In the genomic region with DNA sequence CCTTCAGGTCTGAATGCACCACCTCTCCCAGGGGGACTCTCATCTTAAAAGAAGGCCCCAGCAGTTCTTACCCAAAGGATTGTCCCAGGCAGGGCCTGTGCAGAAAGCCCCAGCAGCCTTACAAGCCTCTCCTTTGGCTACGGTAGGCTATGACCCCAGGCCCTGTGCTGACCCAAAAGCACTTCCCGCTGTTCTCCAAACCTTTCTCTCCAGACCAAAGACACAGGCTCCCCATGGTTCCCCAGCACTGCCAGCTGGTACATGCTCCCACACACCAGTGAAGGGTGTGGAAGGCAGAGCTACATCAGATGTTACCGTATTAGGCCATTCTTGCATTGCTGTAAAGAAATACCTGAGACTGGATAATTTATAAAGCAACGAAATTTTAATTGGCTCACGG, we compare ENCODE assay signal across 13 cellular contexts. TPM values are rescaled to one million over a fixed set of nuclear protein-coding genes. Genes with fewer than 3 reads are reported as not detected.
A peak's percentile ranks its signal among the peaks of the same experiment; 100 is the strongest.
DNase-seq lines count a peak whose midpoint lies in the region; ATAC-seq, FAIRE-seq and TF ChIP-seq lines count a peak whose summit lies in the region.
"Had no signal": no experiment of that assay in that cellular context is flagged by ENCODE, and none has a peak within 500 bp of the region (broad histone marks: within the 10 kb centered on the region; RNA-seq: fewer than 3 reads in every experiment).

No MANE protein-coding gene starts in this region.

- peaks cover 8% of the 10 kb centered on the region for H3K9me3 Mint-ChIP-seq in activated CD8-positive, alpha-beta memory T cell treated with anti-CD3 and anti-CD28 coated beads, Interleukin-2, amount 10 ng/mL, durations not matched to agents 7 days and 5 days (ENCODE audit: low read depth)
- H3K9me3 Mint-ChIP-seq in T-cell, result peaks cover 0 to 8% (median 0%) of the 10 kb centered on the region in 3 donors
- H3K9me3 Mint-ChIP-seq: type B pancreatic cell had no signal

- H3K9me3 ChIP-seq in H1 (ENCODE audit: insufficient read depth in 2 of 2, low read depth in 1 of 2, low read length in 1 of 2), result no peaks in the 10 kb centered on the region
- no peaks in the 10 kb centered on the region for H3K9me3 ChIP-seq in stomach
- H3K9me3 ChIP-seq: right lobe of liver had no signal

- POLR2A ChIA-PET in T-cell (lab: Charles Lee) (interaction anchor here in 1 of 2 donors (1.4 kb wide), 1 partner anchor 34 kb away, joined by 9 read pairs; no protein-coding TSS in a partner anchor), H1 (lab: Charles Lee; ENCODE audit: partially characterized antibody) (no interaction called here)

- WGBS in H1 (ENCODE audit: extremely low coverage in 1 of 2, insufficient coverage in 1 of 2, insufficient read length in 1 of 2, insufficient replicate concordance in 2 of 2, low coverage in 1 of 2, low lambda C conversion rate in 2 of 2, missing lambda C conversion rate in 1 of 2), 2 experiments, result 93% methylated on average over 5 of the region's 5 CpGs; no CpG with 5 or more reads in 1 of the 2 experiments
- WGBS in stomach, 5 donors, result 89 to 96% (median 90%) methylated on average over 5 of the region's 5 CpGs

- H3K36me3 ChIP-seq in H1 (ENCODE audit: control insufficient read depth in 2 of 4, insufficient read depth in 4 of 4, low read length in 3 of 4) (no peaks in the 10 kb centered on the region), stomach (no peaks in the 10 kb centered on the region)
- H3K36me3 ChIP-seq: breast epithelium, right lobe of liver had no signal

- no peak overlapping the region for H3K4me3 ChIP-seq in H1 (ENCODE audit: extremely low read depth in 1 of 4, insufficient read depth in 2 of 4, low read depth in 3 of 4, low read length in 4 of 4)
- no peak overlapping the region for H3K4me3 ChIP-seq in stomach
- H3K4me3 ChIP-seq: breast epithelium, right lobe of liver had no signal

- H3K4ac ChIP-seq in H1 (replicated peaks; ENCODE audit: insufficient read length, low read depth, low read length), result no peak overlapping the region

- no peak overlapping the region for H2BK5ac ChIP-seq in H1 (ENCODE audit: low read depth, low read length)

- no peak overlapping the region for H3K56ac ChIP-seq in H1 (replicated peaks; ENCODE audit: insufficient read length, low read depth, low read length)

- no peak overlapping the region for H3K4me2 ChIP-seq in H1 (ENCODE audit: insufficient read depth in 1 of 2, low read depth in 2 of 2, low read length in 2 of 2)

- no peak for DNase-seq in activated CD8-positive, alpha-beta memory T cell treated with anti-CD3 and anti-CD28 coated beads, Interleukin-2, amount 10 ng/mL, durations not matched to agents 7 days and 5 days
- no peak for DNase-seq in activated CD8-positive, alpha-beta memory T cell treated with anti-CD3 and anti-CD28 coated beads for 24 hours
- DNase-seq in T-cell (no peak), H1 (ENCODE audit: low read depth in 1 of 2, low spot score in 2 of 2) (no peak), stomach (no peak)
- no peak for DNase-seq in stimulated activated CD4-positive, alpha-beta T cell treated with anti-CD3 and anti-CD28 coated beads, Interleukin-4, amount 100 ng/mL, for 1 hour
- DNase-seq: DMS153, nephron progenitor cell had no signal

- H3K9ac ChIP-seq in H1 (replicated peaks in 1 of 4; ENCODE audit: extremely low read depth in 1 of 4, low read depth in 3 of 4, low read length in 3 of 4), result no peak overlapping the region

- no peaks in the 10 kb centered on the region for H3K27me3 ChIP-seq in H1 (replicated peaks in 1 of 4; ENCODE audit: control insufficient read depth in 3 of 4, extremely low read depth in 1 of 4, insufficient read depth in 3 of 4, low read length in 3 of 4)
- H3K27me3 ChIP-seq in stomach, result no peaks in the 10 kb centered on the region
- H3K27me3 ChIP-seq: breast epithelium, right lobe of liver had no signal

- H3K36me3 Mint-ChIP-seq in activated CD8-positive, alpha-beta memory T cell treated with anti-CD3 and anti-CD28 coated beads, Interleukin-2, amount 10 ng/mL, durations not matched to agents 7 days and 5 days, result peaks cover 25% of the 10 kb centered on the region
- peaks cover 11% of the 10 kb centered on the region for H3K36me3 Mint-ChIP-seq in T-cell
- H3K36me3 Mint-ChIP-seq: type B pancreatic cell had no signal

- TF ChIP-seq CTCF in H1 (IDR thresholded peaks at IDR 0.05; ENCODE audit: control extremely low read depth in 1 of 3, insufficient read depth in 1 of 3, low read depth in 1 of 3, low read length in 3 of 3) (no peak), stomach (IDR thresholded peaks at IDR 0.05) (no peak)

- no peak overlapping the region for H4K91ac ChIP-seq in H1 (replicated peaks; ENCODE audit: insufficient read length, low read length)

- no peak for FAIRE-seq in H1 (lab: Jason Lieb, UNC)

- no peak overlapping the region for H4K5ac ChIP-seq in H1 (ENCODE audit: insufficient read length, low read depth, low read length)

- H3K27ac Mint-ChIP-seq in activated CD8-positive, alpha-beta memory T cell treated with anti-CD3 and anti-CD28 coated beads, Interleukin-2, amount 10 ng/mL, durations not matched to agents 7 days and 5 days, result peak overlapping the region; percentile 95
- H3K27ac Mint-ChIP-seq in T-cell, result peak overlapping the region; percentile 99
- H3K27ac Mint-ChIP-seq: nephron progenitor cell, type B pancreatic cell had no signal

- no peaks in the 10 kb centered on the region for H3K23me2 ChIP-seq in H1 (ENCODE audit: low read depth, low read length)

- no peak overlapping the region for H4K8ac ChIP-seq in H1 (ENCODE audit: extremely low read depth, insufficient read depth, low read length)

- TF ChIP-seq RAD21 in H1 (IDR thresholded peaks at IDR 0.05 in 1 of 2, conservative IDR thresholded peaks at IDR 0.05 in 1 of 2; ENCODE audit: low read depth in 2 of 2, low read length in 2 of 2), result no peak

- H2BK15ac ChIP-seq in H1 (ENCODE audit: low read length), result no peak overlapping the region

- peaks cover 0 to 5% (median 2%) of the 10 kb centered on the region in 4 experiments; a peak in 3 of 7 replicates for H3K4me1 ChIP-seq in H1 (replicated peaks in 1 of 4; ENCODE audit: control insufficient read depth in 3 of 4, insufficient read depth in 4 of 4, low read length in 3 of 4)
- peaks cover 0 to 16% (median 14%) of the 10 kb centered on the region in 4 donors for H3K4me1 ChIP-seq in stomach
- H3K4me1 ChIP-seq: breast epithelium, right lobe of liver had no signal

- H2BK120ac ChIP-seq in H1 (replicated peaks; ENCODE audit: low read depth, low read length), result no peak overlapping the region

- H4K20me1 ChIP-seq in H1 (replicated peaks in 1 of 2; ENCODE audit: control insufficient read depth in 1 of 2, insufficient read depth in 2 of 2, low read length in 2 of 2), result no peaks in the 10 kb centered on the region

- intact Hi-C loops in stomach (cut with DNase I; ENCODE audit: low total_unique reads), result no loop called here

- H2AFZ ChIP-seq in H1 (ENCODE audit: low read length), result 0 out of 2 replicates have a peak overlapping the region, but pooled peaks have one; percentile 11

- peak; percentile 17 for ATAC-seq in activated CD8-positive, alpha-beta memory T cell treated with anti-CD3 and anti-CD28 coated beads, Interleukin-2, amount 10 ng/mL, durations not matched to agents 7 days and 5 days
- ATAC-seq in T-cell (replicated peaks in 1 of 4) (peak; percentile 3 to 14 (median 10)), GM18505 (IDR thresholded peaks at IDR 0.05; ENCODE audit: unreplicated experiment) (no peak), GM19351 (IDR thresholded peaks at IDR 0.05; ENCODE audit: unreplicated experiment) (no peak)

- no peak overlapping the region for H3K23ac ChIP-seq in H1 (ENCODE audit: insufficient read length)

- no peak for TF ChIP-seq EP300 in H1 (IDR thresholded peaks at IDR 0.05; ENCODE audit: borderline replicate concordance in 1 of 2, low read depth in 2 of 2, low read length in 2 of 2)
- no peak for TF ChIP-seq EP300 in stomach (IDR thresholded peaks at IDR 0.05)

- peaks cover 48% of the 10 kb centered on the region for H3K4me1 Mint-ChIP-seq in activated CD8-positive, alpha-beta memory T cell treated with anti-CD3 and anti-CD28 coated beads, Interleukin-2, amount 10 ng/mL, durations not matched to agents 7 days and 5 days
- H3K4me1 Mint-ChIP-seq in T-cell, result peaks cover 81 to 91% (median 85%) of the 10 kb centered on the region in 3 donors

- H2BK20ac ChIP-seq in H1 (ENCODE audit: low read length), result no peak overlapping the region

- TF ChIP-seq POLR2A in H1 (IDR thresholded peaks at IDR 0.05; ENCODE audit: control extremely low read depth in 1 of 2, low read depth in 2 of 2, low read length in 2 of 2) (no peak), stomach (IDR thresholded peaks at IDR 0.05) (no peak), GM18505 (IDR thresholded peaks at IDR 0.05; ENCODE audit: borderline replicate concordance, extremely low read depth, insufficient read depth, insufficient read length) (no peak)

- H3K18ac ChIP-seq in H1 (ENCODE audit: extremely low read depth, low read length), result no peak overlapping the region

- no peak overlapping the region for H3K14ac ChIP-seq in H1 (ENCODE audit: insufficient read length)

- no peaks in the 10 kb centered on the region for H3K79me1 ChIP-seq in H1 (ENCODE audit: low read depth, low read length)

- H3K27ac ChIP-seq in H1 (ENCODE audit: low read depth, low read length), result no peak overlapping the region
- peak overlapping the region in 3 of 5 donors; percentile 17 to 75 (median 66) for H3K27ac ChIP-seq in stomach
- H3K27ac ChIP-seq: right lobe of liver had no signal

- H2BK12ac ChIP-seq in H1 (ENCODE audit: low read depth, low read length), result 0 out of 2 replicates have a peak overlapping the region, but pooled peaks have one; percentile 9

- peak overlapping the region; percentile 75 for H3K4me3 Mint-ChIP-seq in activated CD8-positive, alpha-beta memory T cell treated with anti-CD3 and anti-CD28 coated beads, Interleukin-2, amount 10 ng/mL, durations not matched to agents 7 days and 5 days
- H3K4me3 Mint-ChIP-seq in T-cell, result peak overlapping the region; percentile 73 to 80 (median 79)
- H3K4me3 Mint-ChIP-seq: nephron progenitor cell, type B pancreatic cell had no signal

- no peaks in the 10 kb centered on the region for H3K27me3 Mint-ChIP-seq in activated CD8-positive, alpha-beta memory T cell treated with anti-CD3 and anti-CD28 coated beads, Interleukin-2, amount 10 ng/mL, durations not matched to agents 7 days and 5 days
- no peaks in the 10 kb centered on the region for H3K27me3 Mint-ChIP-seq in T-cell
- H3K27me3 Mint-ChIP-seq: type B pancreatic cell had no signal

- H3K79me2 ChIP-seq in H1 (ENCODE audit: control insufficient read depth in 1 of 2, insufficient read depth in 2 of 2, low read length in 2 of 2), result no peaks in the 10 kb centered on the region

- CTCF ChIA-PET in activated CD8-positive, alpha-beta memory T cell treated with anti-CD3 and anti-CD28 coated beads, Interleukin-2, amount 10 ng/mL, durations not matched to agents 7 days and 5 days (lab: Charles Lee), result interaction anchor here (0.9 to 2.5 kb wide), 11 partner anchors 10 to 445 kb away, joined by 3 to 13 read pairs (median 6); no protein-coding TSS in a partner anchor
- CTCF ChIA-PET in T-cell (lab: Charles Lee), result interaction anchor here (0.6 to 2.8 kb wide), 8 partner anchors 13 to 181 kb away, joined by 3 to 13 read pairs (median 4); no protein-coding TSS in a partner anchor
- CTCF ChIA-PET in H1 (lab: Charles Lee; ENCODE audit: partially characterized antibody), result interaction anchor here (0.7 to 1.9 kb wide), 4 partner anchors 17 to 59 kb away, joined by 4 to 6 read pairs (median 4); no protein-coding TSS in a partner anchor

- no peak overlapping the region for H2AK5ac ChIP-seq in H1 (ENCODE audit: low read depth, low read length)

RNA-seq across cellular contexts. Expression of a gene that starts 35.4 kb away (rescaled TPM):
- 10 to 100 TPM; 68.5 to 71.5 TPM for total RNA-seq in activated CD8-positive, alpha-beta memory T cell treated with anti-CD3 and anti-CD28 coated beads, Interleukin-2, amount 10 ng/mL, durations not matched to agents 7 days and 5 days
- total RNA-seq in T-cell (100 to 1,000 TPM; 209 to 386 (median 323) TPM), stomach (10 to 100 TPM in 4 of 5 donors, 1 to 10 TPM in 1; 7.1 to 39.8 (median 18.5) TPM)
- total RNA-seq in H1 (2021; fragmentation: NEBNext Ultra II Directional; extraction: Animal tissue kit (Norgen Biotek cat#: 25700)), result 24.6 and 25.7 TPM in 2 replicates
- polyA plus RNA-seq in H1 (2011; rRNA removed) (31.4 and 34.5 TPM in 2 replicates), stomach (10 to 100 TPM in 2 of 3 donors, 1 to 10 TPM in 1; 6.6 to 18.5 (median 15.4) TPM)
- polyA plus RNA-seq in H1 (2011; cell fraction: cytosol; rRNA removed), result 26.7 TPM
- polyA plus RNA-seq in H1 (2011; cell fraction: nucleus; rRNA removed), result 19.9 TPM
- polyA plus RNA-seq in H1 (2012, experiment 1 of 2), result 17.6 to 23.3 TPM (median 20.0 TPM) in 4 replicates
- 20.6 TPM for polyA plus RNA-seq in H1 (2012, experiment 2 of 2)
- polyA plus RNA-seq in H1 (2013, experiment 1 of 2), result 11.9 TPM
- 12.4 TPM for polyA plus RNA-seq in H1 (2013, experiment 2 of 2)
- polyA minus RNA-seq in H1 (2011; rRNA and poly(A)+ RNA removed), result 33.0 and 35.0 TPM in 2 replicates
- polyA minus RNA-seq in H1 (2011; cell fraction: cytosol; rRNA and poly(A)+ RNA removed), result 33.3 TPM
- 45.6 TPM for polyA minus RNA-seq in H1 (2011; cell fraction: nucleus; rRNA and poly(A)+ RNA removed)

Comparison
In these comparisons a context has a peak if more than half of its experiments do, and no peak if none do; other contexts are left out.
1. ATAC-seq: peak in activated CD8-positive, alpha-beta memory T cell treated with anti-CD3 and anti-CD28 coated beads, Interleukin-2, amount 10 ng/mL, durations not matched to agents 7 days and 5 days (single experiment) and T-cell (4 of 4); none in GM18505 (single experiment) and GM19351 (single experiment).